In genomic region chr3:158360756-158361448, GRCh38 we compare ENCODE assay signal across 1 cellular context.
TF ChIP-seq lines count a peak whose summit lies in the region.

No MANE protein-coding gene starts in this region.

TF ChIP-seq in K562, 482 proteins besides CTCF, POLR2A, EP300 and RAD21 (continued from another document):
- TF ChIP-seq, protein P1, sequence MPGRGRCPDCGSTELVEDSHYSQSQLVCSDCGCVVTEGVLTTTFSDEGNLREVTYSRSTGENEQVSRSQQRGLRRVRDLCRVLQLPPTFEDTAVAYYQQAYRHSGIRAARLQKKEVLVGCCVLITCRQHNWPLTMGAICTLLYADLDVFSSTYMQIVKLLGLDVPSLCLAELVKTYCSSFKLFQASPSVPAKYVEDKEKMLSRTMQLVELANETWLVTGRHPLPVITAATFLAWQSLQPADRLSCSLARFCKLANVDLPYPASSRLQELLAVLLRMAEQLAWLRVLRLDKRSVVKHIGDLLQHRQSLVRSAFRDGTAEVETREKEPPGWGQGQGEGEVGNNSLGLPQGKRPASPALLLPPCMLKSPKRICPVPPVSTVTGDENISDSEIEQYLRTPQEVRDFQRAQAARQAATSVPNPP (IDR thresholded peaks at IDR 0.05; ENCODE audit: borderline replicate concordance, insufficient read depth, insufficient read length), result no peak
- TF ChIP-seq RBM22 (IDR thresholded peaks at IDR 0.05; ENCODE audit: low read depth, low read length, poor library complexity, severe bottlenecking) (peak; percentile 38), MTA2 (IDR thresholded peaks at IDR 0.05; ENCODE audit: low read depth) (no peak), GATA2 (CRISPR knock-in tag; IDR thresholded peaks at IDR 0.05) (no peak), ETV1 (tag; conservative IDR thresholded peaks at IDR 0.05; ENCODE audit: low read depth) (no peak)
